ENCODE assay signal across 20 cellular contexts in genomic region chr4:71239365-71239764, GRCh38.
DNase-seq lines count a peak whose midpoint lies in the region; ATAC-seq and TF ChIP-seq lines count a peak whose summit lies in the region.
"Had no signal": no experiment of that assay in that cellular context is flagged by ENCODE, and none has a peak within 500 bp of the region (broad histone marks: within the 10 kb centered on the region; RNA-seq: fewer than 3 reads in every experiment).

No MANE protein-coding gene starts in this region.

- H3K79me1 ChIP-seq in mesendoderm (ENCODE audit: low read length), result no peaks in the 10 kb centered on the region

- H3K27ac ChIP-seq in mammary epithelial cell (ENCODE audit: insufficient read depth, low read depth, low read length) (no peak overlapping the region), mesendoderm (ENCODE audit: low read depth, low read length) (no peak overlapping the region)
- H3K27ac ChIP-seq: BLaER1 treated with 17β-estradiol and CSF1 and Interleukin-3, amounts not matched to agents 10 nM and 100 nM; sigmoid colon; VCaP had no signal

- WGBS in mammary epithelial cell (ENCODE audit: low coverage, missing lambda C conversion rate), result 82% methylated on average over 2 of the region's 2 CpGs
- WGBS in mesendoderm (ENCODE audit: extremely low coverage, insufficient coverage, low lambda C conversion rate), result no CpG with 5 or more reads among the region's 2 CpGs

- H3K4me1 ChIP-seq in mammary epithelial cell (ENCODE audit: insufficient read depth, low read length) (no peaks in the 10 kb centered on the region), mesendoderm (ENCODE audit: control insufficient read depth, low read depth, low read length) (no peaks in the 10 kb centered on the region)
- H3K4me1 ChIP-seq: sigmoid colon had no signal

- H4K5ac ChIP-seq in mesendoderm (ENCODE audit: low read length), result no peak overlapping the region

- peak; percentile 82 for DNase-seq in Caki2 (ENCODE audit: low read depth)
- peak; percentile 48 for DNase-seq in LHCN-M2 (ENCODE audit: low read depth)
- peak; percentile 34 for DNase-seq in mammary epithelial cell
- DNase-seq in mesendoderm, result peak; percentile 8
- DNase-seq in activated naive CD4-positive, alpha-beta T cell treated with anti-CD3 and anti-CD28 coated beads, Interleukin-2, amount 10 ng/mL, durations not matched to agents 7 days and 5 days, result no peak
- no peak for DNase-seq in Ammon's horn (ENCODE audit: low spot score)
- DNase-seq: activated effector memory CD4-positive, alpha-beta T cell treated with Interleukin-2 at 50 U/mL for 16 hours; anterior cingulate cortex; DMS153; erythroblast; NCI-H2081 treated with DMSO at 0.1 percent for 48 hours; NCI-H526 treated with DMSO at 0.1 percent for 48 hours; sigmoid colon; stimulated activated CD4-positive, alpha-beta T cell treated with anti-CD3 and anti-CD28 coated beads, Interleukin-4, amount 100 ng/mL, for 24 hours; stimulated activated CD8-positive, alpha-beta memory T cell treated with anti-CD3 and anti-CD28 coated beads, Interleukin-4, amount 100 ng/mL, for 48 hours had no signal

- no peaks in the 10 kb centered on the region for H3K79me2 ChIP-seq in mammary epithelial cell (ENCODE audit: insufficient read depth, low read length)
- H3K79me2 ChIP-seq in mesendoderm (ENCODE audit: control insufficient read depth, insufficient read depth, low read length), result no peaks in the 10 kb centered on the region

- H3K36me3 Mint-ChIP-seq in activated naive CD4-positive, alpha-beta T cell treated with anti-CD3 and anti-CD28 coated beads, Interleukin-2, amount 10 ng/mL, durations not matched to agents 7 days and 5 days, result no peaks in the 10 kb centered on the region

- no peak overlapping the region for H3K18ac ChIP-seq in mesendoderm (ENCODE audit: low read length)

- no peak for ATAC-seq in GM21360 (IDR thresholded peaks at IDR 0.05; ENCODE audit: unreplicated experiment)
- no peak for ATAC-seq in GM21723 (IDR thresholded peaks at IDR 0.05; ENCODE audit: unreplicated experiment)
- ATAC-seq: Panc1 had no signal

- no peak overlapping the region for H3K23ac ChIP-seq in mesendoderm (ENCODE audit: low read length)

- H3K4me3 ChIP-seq in mammary epithelial cell (replicated peaks in 1 of 3; ENCODE audit: insufficient read depth in 1 of 3, low read depth in 2 of 3, low read length in 3 of 3) (no peak overlapping the region), mesendoderm (ENCODE audit: low read length) (no peak overlapping the region)
- H3K4me3 ChIP-seq: BLaER1 treated with 17β-estradiol and CSF1 and Interleukin-3, amounts not matched to agents 10 nM and 100 nM; sigmoid colon had no signal

- no peak overlapping the region for H2AFZ ChIP-seq in mammary epithelial cell (ENCODE audit: low read depth, low read length)

- BruUV-seq in mammary epithelial cell (replicated peaks; lab: Mats Ljungman, UMichigan), result no TSS peak

- no peaks in the 10 kb centered on the region for H4K20me1 ChIP-seq in mammary epithelial cell (ENCODE audit: insufficient read depth, low read length)
- H4K20me1 ChIP-seq: BLaER1 treated with 17β-estradiol and CSF1 and Interleukin-3, amounts not matched to agents 10 nM and 100 nM had no signal

- no peak overlapping the region for H3K4ac ChIP-seq in mesendoderm (ENCODE audit: low read depth, low read length)

- intact Hi-C loops in mammary epithelial cell (cut with micrococcal nuclease), result no loop called here

- no peak overlapping the region for H3K9ac ChIP-seq in mammary epithelial cell (ENCODE audit: insufficient read depth, low read length)
- H3K9ac ChIP-seq in mesendoderm (ENCODE audit: low read length), result no peak overlapping the region
- H3K9ac ChIP-seq: BLaER1 treated with 17β-estradiol and CSF1 and Interleukin-3, amounts not matched to agents 10 nM and 100 nM had no signal

- TF ChIP-seq CTCF in mammary epithelial cell (conservative IDR thresholded peaks at IDR 0.05 in 1 of 2, IDR thresholded peaks at IDR 0.05 in 1 of 2; ENCODE audit: extremely low read depth in 1 of 2, insufficient read depth in 1 of 2, low read depth in 1 of 2, low read length in 2 of 2), result no peak

- H3K36me3 ChIP-seq in mammary epithelial cell (ENCODE audit: insufficient read depth, low read length) (no peaks in the 10 kb centered on the region), mesendoderm (ENCODE audit: control insufficient read depth, insufficient read depth, low read length) (no peaks in the 10 kb centered on the region)
- H3K36me3 ChIP-seq: BLaER1 treated with 17β-estradiol and CSF1 and Interleukin-3, amounts not matched to agents 10 nM and 100 nM; sigmoid colon had no signal

- H2BK120ac ChIP-seq in mesendoderm (ENCODE audit: low read depth, low read length), result no peak overlapping the region

- no peak overlapping the region for H2BK5ac ChIP-seq in mesendoderm (ENCODE audit: low read length)

- H3K27me3 ChIP-seq in mammary epithelial cell (ENCODE audit: insufficient read depth, low read length), result peaks cover 2% of the 10 kb centered on the region
- H3K27me3 ChIP-seq in mesendoderm (ENCODE audit: insufficient read depth, low read length, poor library complexity), result no peaks in the 10 kb centered on the region
- H3K27me3 ChIP-seq: BLaER1 treated with 17β-estradiol and CSF1 and Interleukin-3, amounts not matched to agents 10 nM and 100 nM; sigmoid colon had no signal

- no peak overlapping the region for H2BK15ac ChIP-seq in mesendoderm (replicated peaks; ENCODE audit: low read depth)

- dilution Hi-C loops in mammary epithelial cell (cut with HindIII; ENCODE audit: low sequenced_read_pairs), result no loop called here

- H3K9me3 ChIP-seq in mammary epithelial cell (replicated peaks; ENCODE audit: insufficient read depth, low read length), result no peaks in the 10 kb centered on the region
- H3K9me3 ChIP-seq: BLaER1 treated with 17β-estradiol and CSF1 and Interleukin-3, amounts not matched to agents 10 nM and 100 nM; sigmoid colon had no signal

- H3K56ac ChIP-seq in mesendoderm (ENCODE audit: low read length), result no peak overlapping the region

- no peak overlapping the region for H3K27ac Mint-ChIP-seq in activated naive CD4-positive, alpha-beta T cell treated with anti-CD3 and anti-CD28 coated beads, Interleukin-2, amount 10 ng/mL, durations not matched to agents 7 days and 5 days

- H4K8ac ChIP-seq in mesendoderm (ENCODE audit: low read depth, low read length), result no peak overlapping the region

- in situ Hi-C loops in Caki2 (cut with HindIII; ENCODE audit: low pct_unique_long_range_greater_than_20kb, low sequenced_read_pairs) (no loop called here), mammary epithelial cell (cut with MboI; ENCODE audit: low sequenced_read_pairs in 2 of 2) (loop anchor here (25.0 kb wide), 1 partner anchor 473 kb away; no protein-coding TSS in a partner anchor)

- CTCF ChIA-PET in mammary epithelial cell (lab: Charles Lee; ENCODE audit: low non-redundant PET), result no interaction called here
- CTCF ChIA-PET in activated naive CD4-positive, alpha-beta T cell treated with anti-CD3 and anti-CD28 coated beads, Interleukin-2, amount 10 ng/mL, durations not matched to agents 7 days and 5 days (lab: Charles Lee), result no interaction called here

- H3K9me3 Mint-ChIP-seq in activated naive CD4-positive, alpha-beta T cell treated with anti-CD3 and anti-CD28 coated beads, Interleukin-2, amount 10 ng/mL, durations not matched to agents 7 days and 5 days, result no peaks in the 10 kb centered on the region

- H3K4me1 Mint-ChIP-seq in activated naive CD4-positive, alpha-beta T cell treated with anti-CD3 and anti-CD28 coated beads, Interleukin-2, amount 10 ng/mL, durations not matched to agents 7 days and 5 days, result no peaks in the 10 kb centered on the region

- no peak overlapping the region for H3K4me2 ChIP-seq in mammary epithelial cell (ENCODE audit: insufficient read depth, low read depth, low read length)
- H3K4me2 ChIP-seq in mesendoderm (ENCODE audit: low read length), result no peak overlapping the region
- H3K4me2 ChIP-seq: BLaER1 treated with 17β-estradiol and CSF1 and Interleukin-3, amounts not matched to agents 10 nM and 100 nM had no signal

- H3K27me3 Mint-ChIP-seq in activated naive CD4-positive, alpha-beta T cell treated with anti-CD3 and anti-CD28 coated beads, Interleukin-2, amount 10 ng/mL, durations not matched to agents 7 days and 5 days, result peaks cover 7% of the 10 kb centered on the region

- no peak overlapping the region for H3K4me3 Mint-ChIP-seq in activated naive CD4-positive, alpha-beta T cell treated with anti-CD3 and anti-CD28 coated beads, Interleukin-2, amount 10 ng/mL, durations not matched to agents 7 days and 5 days

- H2AK5ac ChIP-seq in mesendoderm (ENCODE audit: low read length), result no peak overlapping the region

Comparison
In these comparisons a context has a peak if more than half of its experiments do, and no peak if none do; other contexts are left out.
1. DNase-seq: peak in Caki2 (single experiment), LHCN-M2 (single experiment), mammary epithelial cell (single experiment) and mesendoderm (single experiment); none in activated naive CD4-positive, alpha-beta T cell treated with anti-CD3 and anti-CD28 coated beads, Interleukin-2, amount 10 ng/mL, durations not matched to agents 7 days and 5 days (single experiment) and Ammon's horn (single experiment).